Comparison of ENCODE assay signal across 8 cellular contexts in genomic region chr5:112977440-112977861, GRCh38. TPM values are rescaled to one million over a fixed set of nuclear protein-coding genes. Genes with fewer than 3 reads are reported as not detected.
DNase-seq lines count a peak whose midpoint lies in the region; ATAC-seq and TF ChIP-seq lines count a peak whose summit lies in the region.

No MANE protein-coding gene starts in this region.

- H3K27ac Mint-ChIP-seq in Caco-2 (ENCODE audit: unreplicated experiment), result peak overlapping the region; percentile 97
- peak overlapping the region; percentile 97 for H3K27ac Mint-ChIP-seq in central memory CD8-positive, alpha-beta T cell (ENCODE audit: low read depth)

- CTCF ChIA-PET in Caco-2 (lab: Charles Lee), result no interaction called here

- BruUV-seq in Caco-2 (replicated peaks; lab: Mats Ljungman, UMichigan), result TSS peak; percentile 59

- H3K36me3 ChIP-seq in Caco-2 (ENCODE audit: control insufficient read depth, insufficient read depth, low read length), result no peaks in the 10 kb centered on the region

- peak overlapping the region; percentile 84 for H3K4me3 ChIP-seq in Caco-2 (ENCODE audit: low read depth, low read length)
- peak overlapping the region; percentile 94 for H3K4me3 ChIP-seq in mononuclear cell (ENCODE audit: low read length)

- H3K9me3 Mint-ChIP-seq in Caco-2 (ENCODE audit: unreplicated experiment), result no peaks in the 10 kb centered on the region
- H3K9me3 Mint-ChIP-seq in central memory CD8-positive, alpha-beta T cell, result no peaks in the 10 kb centered on the region

- intact Hi-C loops in Caco-2 (cut with micrococcal nuclease; ENCODE audit: unreplicated experiment), result no loop called here

- H3K9me3 ChIP-seq in Caco-2, result no peaks in the 10 kb centered on the region
- H3K9me3 ChIP-seq in mononuclear cell (ENCODE audit: low read depth, low read length), result no peaks in the 10 kb centered on the region

- H3K27me3 Mint-ChIP-seq in Caco-2 (ENCODE audit: insufficient read depth, unreplicated experiment), result no peaks in the 10 kb centered on the region
- H3K27me3 Mint-ChIP-seq in central memory CD8-positive, alpha-beta T cell, result no peaks in the 10 kb centered on the region

- TF ChIP-seq CTCF in Caco-2 (IDR thresholded peaks at IDR 0.05; ENCODE audit: insufficient read depth in 1 of 2, low read depth in 1 of 2, low read length in 1 of 2, severe bottlenecking in 1 of 2, unreplicated experiment in 1 of 2), result no peak

- peaks cover 33% of the 10 kb centered on the region for H3K4me1 ChIP-seq in Caco-2
- H3K4me1 ChIP-seq in mononuclear cell (ENCODE audit: insufficient read depth, low read length), result peaks cover 24% of the 10 kb centered on the region

- no peak for ATAC-seq in central memory CD8-positive, alpha-beta T cell (replicated peaks; ENCODE audit: extremely low read depth, poor library complexity, severe bottlenecking)
- no peak for ATAC-seq in HG03571 (IDR thresholded peaks at IDR 0.05; ENCODE audit: unreplicated experiment)
- ATAC-seq in GM21381 (IDR thresholded peaks at IDR 0.05; ENCODE audit: unreplicated experiment), result no peak

- H3K27me3 ChIP-seq in Caco-2 (replicated peaks; ENCODE audit: control insufficient read depth, insufficient read depth, low read length) (no peaks in the 10 kb centered on the region), mononuclear cell (ENCODE audit: insufficient read depth, low read length) (no peaks in the 10 kb centered on the region)

- POLR2A ChIA-PET in Caco-2 (lab: Charles Lee), result no interaction called here

- H3K4me1 Mint-ChIP-seq in Caco-2 (ENCODE audit: low read depth, unreplicated experiment), result peaks cover 29% of the 10 kb centered on the region
- peaks cover 50% of the 10 kb centered on the region for H3K4me1 Mint-ChIP-seq in central memory CD8-positive, alpha-beta T cell

- DNase-seq in Caco-2 (no peak), M059J (ENCODE audit: low read depth) (peak; percentile 26), activated gamma-delta T cell treated with Interleukin-2 at 50 U/mL for 16 hours (no peak)
- no peak for DNase-seq in central memory CD8-positive, alpha-beta T cell (ENCODE audit: low spot score in 2 of 2)
- DNase-seq in activated CD8-positive, alpha-beta memory T cell treated with anti-CD3 and anti-CD28 coated beads for 24 hours, result no peak

- peak overlapping the region; percentile 98 for H3K4me3 Mint-ChIP-seq in Caco-2 (ENCODE audit: unreplicated experiment)
- H3K4me3 Mint-ChIP-seq in central memory CD8-positive, alpha-beta T cell, result peak overlapping the region; percentile 97

- peaks cover 41% of the 10 kb centered on the region for H3K36me3 Mint-ChIP-seq in Caco-2 (ENCODE audit: insufficient read depth, unreplicated experiment)
- H3K36me3 Mint-ChIP-seq in central memory CD8-positive, alpha-beta T cell (ENCODE audit: insufficient read depth), result peaks cover 20% of the 10 kb centered on the region

RNA-seq across cellular contexts. Expression of gene DCP2, which starts 0.9 kb away (rescaled TPM):
- 146 and 149 TPM in 2 replicates for total RNA-seq in Caco-2 (2022)
- 16.8 and 27.8 TPM in 2 replicates for total RNA-seq in M059J (2014; rRNA removed; shearing (Covaris generic))
- total RNA-seq in mononuclear cell, result 101 TPM

RNA-seq across cellular contexts. Expression of gene REEP5, which starts 55.4 kb away (rescaled TPM):
- total RNA-seq in Caco-2 (2022) (88.2 and 99.3 TPM in 2 replicates), mononuclear cell (13.1 TPM)
- total RNA-seq in M059J (2014; rRNA removed; shearing (Covaris generic)), result 37.3 and 38.5 TPM in 2 replicates
